24 cellular contexts compared by ENCODE assay signal in the genomic region with DNA sequence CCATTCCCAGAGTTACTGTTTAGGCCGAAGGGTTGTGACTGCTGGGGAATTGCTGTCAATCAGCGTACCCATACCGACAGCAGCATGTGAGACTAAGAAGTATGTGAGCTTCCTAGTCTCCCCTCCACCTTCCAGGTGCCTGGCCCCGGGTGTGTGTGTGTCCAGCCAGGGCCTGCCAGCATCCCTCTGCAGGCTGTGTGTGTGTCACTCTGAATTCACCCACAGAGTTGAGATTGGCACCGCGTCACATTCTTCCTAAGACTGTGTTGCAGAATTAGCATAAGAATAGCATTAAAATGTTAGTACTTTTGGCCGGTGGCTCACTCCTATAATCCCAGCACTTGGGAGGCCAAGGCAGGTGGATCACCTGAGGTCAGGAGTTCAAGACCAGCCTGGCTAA.
"Had no signal": no experiment of that assay in that cellular context is flagged by ENCODE, and none has a peak within 500 bp of the region (broad histone marks: within the 10 kb centered on the region; RNA-seq: fewer than 3 reads in every experiment).

No MANE protein-coding gene starts in this region.

- H3K4me3 Mint-ChIP-seq: effector memory CD8-positive, alpha-beta T cell; mesothelial cell of epicardium; naive thymus-derived CD4-positive, alpha-beta T cell; nephron; neural progenitor cell; stimulated activated effector memory CD8-positive, alpha-beta T cell treated with anti-CD3 and anti-CD28 coated beads, Interleukin-12 subunit alpha, Interleukin-12 subunit beta, amount 100 ng/mL, for 72 hours had no signal

- H3K27ac Mint-ChIP-seq: effector memory CD8-positive, alpha-beta T cell; mesothelial cell of epicardium; naive thymus-derived CD4-positive, alpha-beta T cell; nephron; neural progenitor cell had no signal

- ATAC-seq: effector memory CD8-positive, alpha-beta T cell; gastroesophageal sphincter; heart left ventricle; left cardiac atrium; left lung; naive thymus-derived CD4-positive, alpha-beta T cell; psoas muscle; right cardiac atrium; stimulated activated effector memory CD8-positive, alpha-beta T cell treated with anti-CD3 and anti-CD28 coated beads, Interleukin-12 subunit alpha, Interleukin-12 subunit beta, amount 100 ng/mL, for 72 hours had no signal

- H3K4me1 Mint-ChIP-seq: mesothelial cell of epicardium had no signal

- H3K36me3 ChIP-seq: neural progenitor cell had no signal

- H3K4me2 ChIP-seq: hepatocyte, neural progenitor cell had no signal

- H3K79me2 ChIP-seq: hepatocyte had no signal

- H3K27ac ChIP-seq: gastroesophageal sphincter, heart left ventricle, hepatocyte, left lung, neural progenitor cell, sigmoid colon, stomach, vagina had no signal

- H3K9me3 ChIP-seq: gastroesophageal sphincter, heart left ventricle, left lung, psoas muscle, sigmoid colon, stomach, thyroid gland, vagina had no signal

- H3K27me3 Mint-ChIP-seq: effector memory CD8-positive, alpha-beta T cell; naive thymus-derived CD4-positive, alpha-beta T cell had no signal

- H3K27me3 ChIP-seq: gastroesophageal sphincter, heart left ventricle, hepatocyte, left lung, neural progenitor cell, sigmoid colon, stomach, thyroid gland, vagina had no signal

- H3K9me3 Mint-ChIP-seq: effector memory CD8-positive, alpha-beta T cell; mesothelial cell of epicardium; nephron; neural progenitor cell; stimulated activated effector memory CD8-positive, alpha-beta T cell treated with anti-CD3 and anti-CD28 coated beads, Interleukin-12 subunit alpha, Interleukin-12 subunit beta, amount 100 ng/mL, for 72 hours had no signal

- H2AFZ ChIP-seq: hepatocyte, neural progenitor cell had no signal

- H3K9ac ChIP-seq: neural progenitor cell had no signal

- H3K4me1 ChIP-seq: gastroesophageal sphincter, left lung, neural progenitor cell, sigmoid colon, stomach, vagina had no signal

- DNase-seq: cortex of kidney; effector memory CD8-positive, alpha-beta T cell; heart left ventricle; left cardiac atrium; left lung; mesenchymal stem cell; naive thymus-derived CD4-positive, alpha-beta T cell; nucleus accumbens; psoas muscle; right cardiac atrium; sigmoid colon; stimulated activated CD4-positive, alpha-beta T cell treated with anti-CD3 and anti-CD28 coated beads, Interleukin-2, amount 100 ng/mL, for 24 hours; stimulated activated CD4-positive, alpha-beta T cell treated with anti-CD3 and anti-CD28 coated beads, Interleukin-4, amount 100 ng/mL, for 24 hours; stimulated activated naive CD4-positive, alpha-beta T cell treated with Interleukin-2 at 50 U/mL for 16 hours; stomach; thyroid gland; trophoblast cell had no signal

- H3K4me3 ChIP-seq: gastroesophageal sphincter, heart left ventricle, hepatocyte, left lung, neural progenitor cell, psoas muscle, sigmoid colon, stomach, thyroid gland, vagina had no signal
